Comparison of ENCODE assay signal across 8 cellular contexts in genomic region chr19:34556500-34556899, GRCh38.
DNase-seq lines count a peak whose midpoint lies in the region; ATAC-seq, FAIRE-seq and TF ChIP-seq lines count a peak whose summit lies in the region.

No MANE protein-coding gene starts in this region.

- no peaks in the 10 kb centered on the region for H3K36me3 ChIP-seq in keratinocyte (ENCODE audit: control insufficient read depth in 2 of 2, extremely low read depth in 1 of 2, insufficient read depth in 2 of 2, low read length in 2 of 2)

- H3K9me1 ChIP-seq in keratinocyte (ENCODE audit: control insufficient read depth, extremely low read depth, insufficient read depth, low read length): no peaks in the 10 kb centered on the region

- no peak for FAIRE-seq in keratinocyte (lab: Jason Lieb, UNC)

- no peak overlapping the region for H3K9ac ChIP-seq in keratinocyte (ENCODE audit: control insufficient read depth, extremely low read depth, insufficient read depth, low read length)

- dilution Hi-C loops in keratinocyte (cut with MboI; ENCODE audit: extremely low pct_ligation_motif_present, low sequenced_read_pairs): no loop called here

- H3K79me2 ChIP-seq in keratinocyte (ENCODE audit: control insufficient read depth, insufficient read depth, low read length): no peaks in the 10 kb centered on the region

- no peaks in the 10 kb centered on the region for H4K20me1 ChIP-seq in keratinocyte (ENCODE audit: control insufficient read depth, extremely low read depth, insufficient read depth, low read length)

- peak; percentile 82 for TF ChIP-seq CTCF in VCaP (conservative IDR thresholded peaks at IDR 0.05)
- peak; percentile 41 to 48 (median 43) for TF ChIP-seq CTCF in keratinocyte (optimal IDR thresholded peaks at IDR 0.05 in 1 of 3, IDR thresholded peaks at IDR 0.05 in 1 of 3, conservative IDR thresholded peaks at IDR 0.05 in 1 of 3; ENCODE audit: extremely low read depth in 1 of 3, insufficient read depth in 2 of 3, low read length in 3 of 3)

- no peak overlapping the region for H3K4me2 ChIP-seq in keratinocyte (ENCODE audit: control insufficient read depth, extremely low read depth, insufficient read depth, low read depth, low read length)

- ATAC-seq in GM21381 (IDR thresholded peaks at IDR 0.05; ENCODE audit: unreplicated experiment) (no peak), esophagus mucosa (no peak), HG03175 (IDR thresholded peaks at IDR 0.05; ENCODE audit: unreplicated experiment) (no peak)

- no peaks in the 10 kb centered on the region for H3K27me3 ChIP-seq in keratinocyte (ENCODE audit: control insufficient read depth, extremely low read depth, insufficient read depth, low read length)

- no peak overlapping the region for H2AFZ ChIP-seq in keratinocyte (ENCODE audit: control insufficient read depth, low read length)

- DNase-seq in COLO829 (ENCODE audit: low spot score): peak; percentile 8
- peak; percentile 12 for DNase-seq in HS-27A (ENCODE audit: low read depth)
- DNase-seq in keratinocyte (ENCODE audit: low read depth, low spot score): no peak
- no peak for DNase-seq in T1000 (lab: John Stamatoyannopoulos, UW)

- no peaks in the 10 kb centered on the region for H3K9me3 ChIP-seq in keratinocyte (ENCODE audit: control insufficient read depth, low read depth, low read length)

- no peak overlapping the region for H3K4me3 ChIP-seq in keratinocyte (ENCODE audit: control insufficient read depth in 2 of 3, extremely low read depth in 1 of 3, insufficient read depth in 2 of 3, low read depth in 1 of 3, low read length in 3 of 3)

- H3K27ac ChIP-seq in VCaP (no peak overlapping the region), keratinocyte (ENCODE audit: control insufficient read depth, insufficient read depth, low read length) (no peak overlapping the region)

- no peaks in the 10 kb centered on the region for H3K4me1 ChIP-seq in keratinocyte (ENCODE audit: control insufficient read depth, extremely low read depth, insufficient read depth, low read length)

Comparison
In these comparisons a context has a peak if more than half of its experiments do, and no peak if none do; other contexts are left out.
1. DNase-seq: peak in COLO829 (single experiment) and HS-27A (single experiment); none in keratinocyte (single experiment) and T1000 (single experiment).